ENCODE assay signal across 19 cellular contexts in genomic region chr19:8395621-8396082, GRCh38. TPM values are rescaled to one million over a fixed set of nuclear protein-coding genes. Genes with fewer than 3 reads are reported as not detected.
A peak's percentile ranks its signal among the peaks of the same experiment; 100 is the strongest.
DNase-seq lines count a peak whose midpoint lies in the region; ATAC-seq and TF ChIP-seq lines count a peak whose summit lies in the region.
"Had no signal": no experiment of that assay in that cellular context is flagged by ENCODE, and none has a peak within 500 bp of the region (broad histone marks: within the 10 kb centered on the region; RNA-seq: fewer than 3 reads in every experiment).

No MANE protein-coding gene starts in this region.

- peaks cover 22 to 71% (median 46%) of the 10 kb centered on the region in 4 donors for H3K4me1 Mint-ChIP-seq in naive thymus-derived CD8-positive, alpha-beta T cell
- peaks cover 14% of the 10 kb centered on the region for H3K4me1 Mint-ChIP-seq in GM23338

- H3K9me3 ChIP-seq in body of pancreas (no peaks in the 10 kb centered on the region), subcutaneous abdominal adipose tissue (ENCODE audit: control insufficient read depth in 5 of 5, low read length in 5 of 5) (no peaks in the 10 kb centered on the region)
- H3K9me3 ChIP-seq: BLaER1 had no signal

- H3K4me1 ChIP-seq in body of pancreas (peaks cover 79% of the 10 kb centered on the region), subcutaneous abdominal adipose tissue (ENCODE audit: control insufficient read depth in 5 of 5, insufficient read depth in 5 of 5, low read length in 5 of 5) (peaks cover 14 to 78% (median 72%) of the 10 kb centered on the region in 5 donors), GM23338 (ENCODE audit: insufficient read depth) (peaks cover 11% of the 10 kb centered on the region; the same call in 1 of the 2 replicates)

- H4K20me1 ChIP-seq in GM23338 (replicated peaks; ENCODE audit: insufficient read depth) = peaks cover 18% of the 10 kb centered on the region

- 92 to 94% methylated on average over 10 to 13 of the region's 14 CpGs for WGBS in body of pancreas, 2 donors

- H3K27me3 ChIP-seq in body of pancreas (no peaks in the 10 kb centered on the region), subcutaneous abdominal adipose tissue (ENCODE audit: control insufficient read depth in 5 of 5, insufficient read depth in 4 of 5, low read length in 5 of 5) (no peaks in the 10 kb centered on the region), GM23338 (ENCODE audit: insufficient read depth) (no peaks in the 10 kb centered on the region)
- H3K27me3 ChIP-seq: BLaER1 had no signal

- H3K36me3 ChIP-seq in body of pancreas (replicated peaks in 1 of 2; ENCODE audit: insufficient read depth in 1 of 2, low read depth in 2 of 2) (peaks cover 0 to 2% of the 10 kb centered on the region in 2 donors), subcutaneous abdominal adipose tissue (ENCODE audit: control insufficient read depth in 5 of 5, insufficient read depth in 5 of 5, low read length in 5 of 5) (peaks cover 0 to 20% (median 18%) of the 10 kb centered on the region in 5 donors), GM23338 (ENCODE audit: insufficient read depth) (no peaks in the 10 kb centered on the region)

- no peak for TF ChIP-seq CTCF in NB4 (IDR thresholded peaks at IDR 0.05; ENCODE audit: low read depth, low read length)
- TF ChIP-seq CTCF in body of pancreas (IDR thresholded peaks at IDR 0.05) = no peak
- no peak for TF ChIP-seq CTCF in GM23338 (conservative IDR thresholded peaks at IDR 0.05; ENCODE audit: low read depth in 2 of 2)

- H2AFZ ChIP-seq in GM23338 = no peak overlapping the region

- peaks cover 6% of the 10 kb centered on the region; the same call in 1 of the 2 replicates for H3F3A ChIP-seq in GM23338 (replicated peaks; ENCODE audit: low read depth)

- H3K4me3 ChIP-seq in NB4 (ENCODE audit: low read depth, low read length) (no peak overlapping the region), body of pancreas (no peak overlapping the region), subcutaneous abdominal adipose tissue (ENCODE audit: low read depth in 1 of 5, low read length in 5 of 5) (no peak overlapping the region), GM23338 (no peak overlapping the region)
- H3K4me3 ChIP-seq: BLaER1 had no signal

- H3K9ac ChIP-seq in subcutaneous abdominal adipose tissue (ENCODE audit: low read length in 5 of 5) = no peak overlapping the region
- H3K9ac ChIP-seq: BLaER1, KMS-11 had no signal

- no peak for TF ChIP-seq POLR2A in NB4 (IDR thresholded peaks at IDR 0.05; ENCODE audit: extremely low read depth, insufficient read length)
- TF ChIP-seq POLR2A in body of pancreas (IDR thresholded peaks at IDR 0.05) = no peak

- no peak overlapping the region for H3K4me2 ChIP-seq in GM23338
- H3K4me2 ChIP-seq: BLaER1, KMS-11 had no signal

- no peaks in the 10 kb centered on the region for H3K27me3 Mint-ChIP-seq in naive thymus-derived CD8-positive, alpha-beta T cell
- peaks cover 6% of the 10 kb centered on the region for H3K27me3 Mint-ChIP-seq in GM23338 (ENCODE audit: insufficient read depth, low read depth, poor library complexity)

- peaks cover 0 to 31% (median 0%) of the 10 kb centered on the region in 3 donors for H3K36me3 Mint-ChIP-seq in naive thymus-derived CD8-positive, alpha-beta T cell
- H3K36me3 Mint-ChIP-seq in GM23338 (ENCODE audit: low read depth) = peaks cover 10% of the 10 kb centered on the region; the same call in 2 of the 3 replicates

- H3K4me3 Mint-ChIP-seq in naive thymus-derived CD8-positive, alpha-beta T cell = no peak overlapping the region
- H3K4me3 Mint-ChIP-seq in GM23338 = no peak overlapping the region

- ATAC-seq in body of pancreas (no peak), HG03520 (IDR thresholded peaks at IDR 0.05; ENCODE audit: unreplicated experiment) (no peak), GM23338 (no peak)
- no peak for ATAC-seq in naive thymus-derived CD8-positive, alpha-beta T cell

- POLR2A ChIA-PET in naive thymus-derived CD8-positive, alpha-beta T cell (lab: Charles Lee) = interaction anchor here (2.1 kb wide), 1 partner anchor 18 kb away, joined by 6 read pairs; the partner anchor contains the start of gene MARCHF2

- peaks cover 78% of the 10 kb centered on the region for H3K79me2 ChIP-seq in GM23338 (replicated peaks; ENCODE audit: insufficient read depth)

- H3K27ac Mint-ChIP-seq in naive thymus-derived CD8-positive, alpha-beta T cell = peak overlapping the region in 6 of 10 donors; percentile 21 to 88 (median 52)
- no peak overlapping the region for H3K27ac Mint-ChIP-seq in GM23338

- no peaks in the 10 kb centered on the region for H3K9me3 Mint-ChIP-seq in naive thymus-derived CD8-positive, alpha-beta T cell
- no peaks in the 10 kb centered on the region for H3K9me3 Mint-ChIP-seq in GM23338

- no peaks in the 10 kb centered on the region for H3K9me2 ChIP-seq in GM23338 (ENCODE audit: insufficient read depth)

- intact Hi-C loops in body of pancreas (cut with DNase I) = loop anchor here (5.0 kb wide), 1 partner anchor 38 kb away; no protein-coding TSS in a partner anchor

- H3K27ac ChIP-seq in body of pancreas (peak overlapping the region in 3 of 4 donors; percentile 100), subcutaneous abdominal adipose tissue (ENCODE audit: low read depth, low read length) (peak overlapping the region; percentile 92), GM23338 (ENCODE audit: low read depth) (no peak overlapping the region)
- H3K27ac ChIP-seq: BLaER1, KMS-11 had no signal

- DNase-seq in NB4 (ENCODE audit: low read depth) (peak; percentile 34), body of pancreas (no peak), NCI-H2227 (lab: John Stamatoyannopoulos, UW; ENCODE audit: unreplicated experiment) (no peak), GM23338 (ENCODE audit: low spot score) (no peak)
- no peak for DNase-seq in naive thymus-derived CD8-positive, alpha-beta T cell
- DNase-seq: activated CD4-positive, alpha-beta T cell treated with anti-CD3 and anti-CD28 coated beads for 48 hours; activated CD8-positive, alpha-beta memory T cell treated with anti-CD3 and anti-CD28 coated beads, Interleukin-2, amount 50 U/mL, for 48 hours; activated gamma-delta T cell; cerebellar nuclear complex; DMS 273 treated with DMSO at 0.1 percent for 48 hours; GDM1; NCI-H1092 treated with DMSO at 0.1 percent for 48 hours; NCI-H748 treated with DMSO at 0.1 percent for 48 hours; stimulated activated CD4-positive, alpha-beta T cell treated with anti-CD3 and anti-CD28 coated beads, Interleukin-4, amount 100 ng/mL, for 24 hours had no signal

TF ChIP-seq in GM23338, 12 proteins besides CTCF, POLR2A, EP300 and RAD21 (continues in another document):
- no peak for TF ChIP-seq ZNF331 (CRISPR knock-in tag; IDR thresholded peaks at IDR 0.05; ENCODE audit: low read depth)
- TF ChIP-seq NANOG (IDR thresholded peaks at IDR 0.05; ENCODE audit: borderline replicate concordance) = no peak
- no peak for TF ChIP-seq POLR2AphosphoS5 (IDR thresholded peaks at IDR 0.05; ENCODE audit: low read depth)
- TF ChIP-seq CREB1 (CRISPR knock-in tag; IDR thresholded peaks at IDR 0.05; ENCODE audit: low read depth) = no peak

RNA-seq across cellular contexts. Expression of gene RAB11B, which starts 5.5 kb away (rescaled TPM):
- total RNA-seq in body of pancreas = 10 to 100 TPM; 47.7 to 50.4 TPM
- total RNA-seq in naive thymus-derived CD8-positive, alpha-beta T cell = 100 to 1,000 TPM; 108 to 112 TPM
- 10 to 100 TPM; 46.9 to 73.6 (median 53.9) TPM for polyA plus RNA-seq in naive thymus-derived CD8-positive, alpha-beta T cell
- total RNA-seq in GM23338 (2014; rRNA removed; shearing (Covaris generic)) = 70.0 and 79.6 TPM in 2 replicates
- polyA plus RNA-seq in GM23338 (2016; fragmentation: Nextera tagmentation; extraction: Ambion mirVana) = 64.8 and 66.0 TPM in 2 replicates

RNA-seq across cellular contexts. Expression of gene MARCHF2, which starts 17.5 kb away (rescaled TPM):
- total RNA-seq in body of pancreas = 10 to 100 TPM; 32.9 to 35.9 TPM
- total RNA-seq in naive thymus-derived CD8-positive, alpha-beta T cell = 10 to 100 TPM; 25.8 to 31.4 TPM
- 10 to 100 TPM; 21.1 to 40.1 (median 38.2) TPM for polyA plus RNA-seq in naive thymus-derived CD8-positive, alpha-beta T cell
- total RNA-seq in GM23338 (2014; rRNA removed; shearing (Covaris generic)) = 50.1 and 58.7 TPM in 2 replicates
- polyA plus RNA-seq in GM23338 (2016; fragmentation: Nextera tagmentation; extraction: Ambion mirVana) = 18.9 and 20.7 TPM in 2 replicates

RNA-seq across cellular contexts. Expression of gene ANGPTL4, which starts 31.7 kb away (rescaled TPM):
- 100 to 1,000 TPM in 1 of 2 donors, 10 to 100 TPM in 1; 68.7 to 110 TPM for total RNA-seq in body of pancreas
- not detected for total RNA-seq in naive thymus-derived CD8-positive, alpha-beta T cell
- under 1 TPM in 1 of 3 donors, not detected in 2; 0.23 TPM for polyA plus RNA-seq in naive thymus-derived CD8-positive, alpha-beta T cell
- 1.4 and 2.2 TPM in 2 replicates for total RNA-seq in GM23338 (2014; rRNA removed; shearing (Covaris generic))
- 1.9 and 2.1 TPM in 2 replicates for polyA plus RNA-seq in GM23338 (2016; fragmentation: Nextera tagmentation; extraction: Ambion mirVana)
- total RNA-seq: mononuclear cell had no signal

RNA-seq across cellular contexts. Expression of gene HNRNPM, which starts 49.1 kb away (rescaled TPM):
- 100 to 1,000 TPM in 1 of 2 donors, 10 to 100 TPM in 1; 64.9 to 146 TPM for total RNA-seq in body of pancreas
- total RNA-seq in naive thymus-derived CD8-positive, alpha-beta T cell = 100 to 1,000 TPM; 207 to 227 TPM
- 100 to 1,000 TPM; 214 to 304 (median 217) TPM for polyA plus RNA-seq in naive thymus-derived CD8-positive, alpha-beta T cell
- total RNA-seq in GM23338 (2014; rRNA removed; shearing (Covaris generic)) = 359 and 389 TPM in 2 replicates
- 276 and 291 TPM in 2 replicates for polyA plus RNA-seq in GM23338 (2016; fragmentation: Nextera tagmentation; extraction: Ambion mirVana)

RNA-seq across cellular contexts. Expression of gene KANK3, which starts 52.6 kb away (rescaled TPM):
- 10 to 100 TPM in 1 of 2 donors, 1 to 10 TPM in 1; 9.1 to 25.7 TPM for total RNA-seq in body of pancreas
- total RNA-seq in naive thymus-derived CD8-positive, alpha-beta T cell = 1 to 10 TPM; 1.4 to 3.3 TPM
- 1 to 10 TPM in 2 of 3 donors, under 1 TPM in 1; 0.82 to 2.3 (median 1.5) TPM for polyA plus RNA-seq in naive thymus-derived CD8-positive, alpha-beta T cell
- 8.7 and 9.3 TPM in 2 replicates for total RNA-seq in GM23338 (2014; rRNA removed; shearing (Covaris generic))
- 2.0 and 2.2 TPM in 2 replicates for polyA plus RNA-seq in GM23338 (2016; fragmentation: Nextera tagmentation; extraction: Ambion mirVana)

Comparison
In these comparisons a context has a peak if more than half of its experiments do, and no peak if none do; other contexts are left out.
1. RNA of gene ANGPTL4, which starts 31.7 kb away (total RNA-seq): 68.7 to 110 TPM in body of pancreas; 1.4 to 2.2 TPM in GM23338 and not detected in naive thymus-derived CD8-positive, alpha-beta T cell; every median in the first group is over 10 times any median in the second.